ENCODE assay signal across 8 cellular contexts in genomic region chr14:76152333-76152681, GRCh38. TPM values are rescaled to one million over a fixed set of nuclear protein-coding genes. Genes with fewer than 3 reads are reported as not detected.
A peak's percentile ranks its signal among the peaks of the same experiment; 100 is the strongest.
DNase-seq lines count a peak whose midpoint lies in the region; ATAC-seq, FAIRE-seq and TF ChIP-seq lines count a peak whose summit lies in the region.

No MANE protein-coding gene starts in this region.

- POLR2A ChIA-PET in A549 (lab: Yijun Ruan, JAX) = interaction anchor here (0.7 kb wide), 1 partner anchor 62 kb away, joined by 4 read pairs; no protein-coding TSS in a partner anchor

- no peak overlapping the region for H2BK12ac ChIP-seq in mesenchymal stem cell (ENCODE audit: low read length in 2 of 2)

- TF ChIP-seq CTCF in A549 (IDR thresholded peaks at IDR 0.05) = no peak

- no peak for FAIRE-seq in A549 (lab: Jason Lieb, UNC)

- H3K27ac ChIP-seq in A549 = peak overlapping the region; percentile 80 to 93
- H3K27ac ChIP-seq in effector memory CD4-positive, alpha-beta T cell (ENCODE audit: insufficient read depth, low read length, poor library complexity, severe bottlenecking) = peak overlapping the region; percentile 97
- H3K27ac ChIP-seq in mesenchymal stem cell (ENCODE audit: low read length, poor library complexity, severe bottlenecking) = peak overlapping the region; percentile 85

- DNase-seq in A549 (ENCODE audit: low read depth in 1 of 2, low spot score in 1 of 2) = peak; percentile 70 to 74
- DNase-seq in NCI-H69 (lab: John Stamatoyannopoulos, UW) = peak; percentile 74
- peak; percentile 86 for DNase-seq in activated CD8-positive, alpha-beta memory T cell treated with anti-CD3 and anti-CD28 coated beads for 24 hours
- DNase-seq in effector memory CD4-positive, alpha-beta T cell = peak; percentile 68 to 72 (median 69)
- DNase-seq in mesenchymal stem cell = peak; percentile 97
- peak; percentile 17 for DNase-seq in stimulated activated CD8-positive, alpha-beta memory T cell treated with anti-CD3 and anti-CD28 coated beads, Interleukin-15, amount 100 ng/mL, for 24 hours (ENCODE audit: low read depth)

- no peaks in the 10 kb centered on the region for H3K27me3 ChIP-seq in effector memory CD4-positive, alpha-beta T cell (replicated peaks; ENCODE audit: control insufficient read depth, insufficient read depth, low read length, poor library complexity, severe bottlenecking)
- peaks cover 12 to 16% of the 10 kb centered on the region in 2 experiments for H3K27me3 ChIP-seq in mesenchymal stem cell (ENCODE audit: control insufficient read depth in 1 of 2, insufficient read depth in 1 of 2, low read length in 2 of 2)

- H3K9me3 ChIP-seq in A549 (no peaks in the 10 kb centered on the region), mesenchymal stem cell (ENCODE audit: control insufficient read depth, low read length) (no peaks in the 10 kb centered on the region)
- H3K9me3 ChIP-seq in effector memory CD4-positive, alpha-beta T cell (ENCODE audit: control insufficient read depth, low read length) = no peaks in the 10 kb centered on the region

- H3K4me2 ChIP-seq in A549 (peak overlapping the region; percentile 92), mesenchymal stem cell (ENCODE audit: low read length, poor library complexity, severe bottlenecking) (peak overlapping the region; percentile 93)

- H3K4me1 ChIP-seq in A549 = peaks cover 30% of the 10 kb centered on the region
- peaks cover 20% of the 10 kb centered on the region for H3K4me1 ChIP-seq in effector memory CD4-positive, alpha-beta T cell (ENCODE audit: control insufficient read depth, insufficient read depth, low read length, poor library complexity, severe bottlenecking)
- peaks cover 6% of the 10 kb centered on the region for H3K4me1 ChIP-seq in mesenchymal stem cell (ENCODE audit: control insufficient read depth, insufficient read depth, low read depth, low read length)

- peak overlapping the region; percentile 49 for H2AK5ac ChIP-seq in mesenchymal stem cell (ENCODE audit: low read length, severe bottlenecking)

- H3K79me1 ChIP-seq in mesenchymal stem cell (replicated peaks; ENCODE audit: low read length, poor library complexity, severe bottlenecking) = no peaks in the 10 kb centered on the region

- peak overlapping the region; percentile 59 to 87 for H3K14ac ChIP-seq in mesenchymal stem cell (ENCODE audit: low read length in 2 of 2)

- peak overlapping the region; percentile 79 to 93 for H3K4ac ChIP-seq in mesenchymal stem cell (ENCODE audit: low read depth in 1 of 2, low read length in 2 of 2)

- no peak for TF ChIP-seq RAD21 in A549 (conservative IDR thresholded peaks at IDR 0.05 in 1 of 2, IDR thresholded peaks at IDR 0.05 in 1 of 2)

- peak overlapping the region; percentile 94 for H2AFZ ChIP-seq in mesenchymal stem cell (ENCODE audit: low read depth, low read length)

- CTCF ChIA-PET in A549 (lab: Yijun Ruan, JAX) = interaction anchor here (1.3 kb wide), 1 partner anchor 15 kb away, joined by 3 read pairs; no protein-coding TSS in a partner anchor

- peak overlapping the region; percentile 82 for H3K4me3 ChIP-seq in A549
- peak overlapping the region; percentile 87 for H3K4me3 ChIP-seq in effector memory CD4-positive, alpha-beta T cell (ENCODE audit: insufficient read depth, low read depth, low read length, poor library complexity, severe bottlenecking)
- peak overlapping the region; percentile 96 to 97 for H3K4me3 ChIP-seq in mesenchymal stem cell (ENCODE audit: insufficient read depth in 1 of 2, low read depth in 1 of 2, low read length in 2 of 2)

- peak overlapping the region; percentile 77 to 98 for H3K18ac ChIP-seq in mesenchymal stem cell (ENCODE audit: low read depth in 1 of 2, low read length in 2 of 2)

- peak overlapping the region; percentile 96 for H3K9ac ChIP-seq in mesenchymal stem cell (ENCODE audit: low read length)

- TF ChIP-seq POLR2A in A549 (IDR thresholded peaks at IDR 0.05; ENCODE audit: low read length) = no peak

- peak overlapping the region; percentile 87 for H2BK15ac ChIP-seq in mesenchymal stem cell (ENCODE audit: low read depth, poor library complexity, severe bottlenecking)

- TF ChIP-seq EP300 in A549 (IDR thresholded peaks at IDR 0.05) = no peak

- WGBS in A549 (ENCODE audit: missing lambda C conversion rate) = under 1% methylated on average over 17 of the region's 17 CpGs
- WGBS in mesenchymal stem cell = under 1% methylated on average over 16 of the region's 17 CpGs

- peak overlapping the region in 1 of 2 experiments; percentile 81 for H3K23ac ChIP-seq in mesenchymal stem cell (ENCODE audit: low read length in 2 of 2)

- no peak overlapping the region for H2BK120ac ChIP-seq in mesenchymal stem cell (ENCODE audit: low read depth, low read length)

- H2BK5ac ChIP-seq in mesenchymal stem cell (ENCODE audit: low read depth, low read length, poor library complexity, severe bottlenecking) = peak overlapping the region; percentile 94

- H3K36me3 ChIP-seq in effector memory CD4-positive, alpha-beta T cell (ENCODE audit: control insufficient read depth, insufficient read depth, low read length) = peaks cover 10% of the 10 kb centered on the region
- peaks cover 6 to 36% of the 10 kb centered on the region in 2 experiments for H3K36me3 ChIP-seq in mesenchymal stem cell (ENCODE audit: control insufficient read depth in 1 of 2, insufficient read depth in 2 of 2, low read depth in 1 of 2, low read length in 2 of 2)

- H4K91ac ChIP-seq in mesenchymal stem cell (ENCODE audit: low read length) = peak overlapping the region; percentile 36

- peak overlapping the region; percentile 94 for H4K8ac ChIP-seq in mesenchymal stem cell (ENCODE audit: low read length)

- peak; percentile 89 to 92 for ATAC-seq in A549
- peak; percentile 62 for ATAC-seq in GM18502 (IDR thresholded peaks at IDR 0.05; ENCODE audit: poor library complexity, unreplicated experiment)
- ATAC-seq in HG02981 (IDR thresholded peaks at IDR 0.05; ENCODE audit: unreplicated experiment) = peak; percentile 72

TF ChIP-seq in A549, 52 proteins besides CTCF, POLR2A, EP300 and RAD21:
- TF ChIP-seq ZSCAN20 (CRISPR knock-in tag; IDR thresholded peaks at IDR 0.05) = no peak
- no peak for TF ChIP-seq FOSL2 (IDR thresholded peaks at IDR 0.05)
- TF ChIP-seq FOSL2 (CRISPR knock-in tag; IDR thresholded peaks at IDR 0.05) = peak; percentile 58

RNA-seq across cellular contexts. Expression of gene GPATCH2L, which starts 0.6 kb away (rescaled TPM):
- polyA plus RNA-seq in A549 (2011; rRNA removed) (30.9 and 31.4 TPM in 2 replicates), A549 (2017; fragmentation: RNase III; extraction: RNeasy Plus Mini Kit Qiagen cat#74134 plus additional on column Dnase treatment) (17.8 to 19.6 TPM (median 18.2 TPM) in 3 replicates)
- polyA plus RNA-seq in A549 (2012; cell fraction: cytosol; rRNA removed) = 16.0 and 16.4 TPM in 2 replicates
- polyA plus RNA-seq in A549 (2012; cell fraction: nucleus; rRNA removed) = 22.4 and 34.8 TPM in 2 replicates
- polyA minus RNA-seq in A549 (2011; rRNA and poly(A)+ RNA removed) = 68.9 and 72.4 TPM in 2 replicates
- polyA plus RNA-seq in mesenchymal stem cell (2013, experiment 1 of 2) = 15.0 TPM
- 14.9 TPM for polyA plus RNA-seq in mesenchymal stem cell (2013, experiment 2 of 2)

Comparison
In these comparisons a context has a peak if more than half of its experiments do, and no peak if none do; other contexts are left out.
1. Peak in every context shown above with its lines: DNase-seq, ATAC-seq, H3K4me3 ChIP-seq and H3K27ac ChIP-seq.
2. DNase-seq: peak in every context shown above with its lines; median percentile 97 in mesenchymal stem cell; 86 in activated CD8-positive, alpha-beta memory T cell treated with anti-CD3 and anti-CD28 coated beads for 24 hours; 74 in NCI-H69; 72 in A549; 69 in effector memory CD4-positive, alpha-beta T cell; 17 in stimulated activated CD8-positive, alpha-beta memory T cell treated with anti-CD3 and anti-CD28 coated beads, Interleukin-15, amount 100 ng/mL, for 24 hours.